9 cellular contexts compared by ENCODE assay signal in genomic region chr12:31524791-31525495, GRCh38.
A peak's percentile ranks its signal among the peaks of the same experiment; 100 is the strongest.
DNase-seq lines count a peak whose midpoint lies in the region; ATAC-seq and TF ChIP-seq lines count a peak whose summit lies in the region.
"Had no signal": no experiment of that assay in that cellular context is flagged by ENCODE, and none has a peak within 500 bp of the region (broad histone marks: within the 10 kb centered on the region; RNA-seq: fewer than 3 reads in every experiment).

No MANE protein-coding gene starts in this region.

- H3K27me3 ChIP-seq in OCI-LY1 (ENCODE audit: insufficient read depth, low read length) (no peaks in the 10 kb centered on the region), osteoblast (ENCODE audit: insufficient read depth, low read length) (no peaks in the 10 kb centered on the region), WERI-Rb-1 (ENCODE audit: insufficient read depth, low read depth, severe bottlenecking) (no peaks in the 10 kb centered on the region)

- peak overlapping the region in 1 of 7 donors; percentile 47 for H3K27ac Mint-ChIP-seq in CD14-positive monocyte

- H3K9me3 ChIP-seq in OCI-LY1 (ENCODE audit: low read length) (no peaks in the 10 kb centered on the region), osteoblast (ENCODE audit: low read depth, low read length) (no peaks in the 10 kb centered on the region), WERI-Rb-1 (ENCODE audit: severe bottlenecking) (no peaks in the 10 kb centered on the region)

- no peaks in the 10 kb centered on the region for H3K36me3 Mint-ChIP-seq in CD14-positive monocyte

- H3K36me3 ChIP-seq in OCI-LY1 (ENCODE audit: insufficient read depth, low read length) (no peaks in the 10 kb centered on the region), osteoblast (ENCODE audit: insufficient read depth, low read length) (no peaks in the 10 kb centered on the region), WERI-Rb-1 (no peaks in the 10 kb centered on the region)

- peaks cover 18% of the 10 kb centered on the region for H3K4me1 Mint-ChIP-seq in CD14-positive monocyte

- no peaks in the 10 kb centered on the region for H3K9me3 Mint-ChIP-seq in CD14-positive monocyte
- H3K9me3 Mint-ChIP-seq: neural crest cell had no signal

- H3K4me3 Mint-ChIP-seq in CD14-positive monocyte: peak overlapping the region in 1 of 2 donors; percentile 2
- H3K4me3 Mint-ChIP-seq: neural crest cell had no signal

- no peaks in the 10 kb centered on the region for H4K20me1 ChIP-seq in OCI-LY1 (ENCODE audit: insufficient read depth, low read length)
- no peaks in the 10 kb centered on the region for H4K20me1 ChIP-seq in osteoblast (ENCODE audit: insufficient read depth, low read length)

- H3K4me3 ChIP-seq in OCI-LY1 (ENCODE audit: low read depth, low read length, poor library complexity, severe bottlenecking) (no peak overlapping the region), osteoblast (ENCODE audit: insufficient read depth, low read length) (no peak overlapping the region), WERI-Rb-1 (ENCODE audit: low read depth, low read length) (no peak overlapping the region)

- H3K9ac ChIP-seq in OCI-LY1 (ENCODE audit: low read length): no peak overlapping the region

- intact Hi-C loops in CD14-positive monocyte (cut with micrococcal nuclease): no loop called here

- H3K27me3 Mint-ChIP-seq in CD14-positive monocyte (ENCODE audit: low read depth in 3 of 3): no peaks in the 10 kb centered on the region

- H2AFZ ChIP-seq in OCI-LY1 (ENCODE audit: low read length) (no peak overlapping the region), osteoblast (ENCODE audit: low read length) (no peak overlapping the region)

- H3K79me2 ChIP-seq in OCI-LY1 (ENCODE audit: insufficient read depth, low read length) (peaks cover 56% of the 10 kb centered on the region), osteoblast (ENCODE audit: insufficient read depth, low read length) (peaks cover 81% of the 10 kb centered on the region)

- TF ChIP-seq CTCF in OCI-LY1 (IDR thresholded peaks at IDR 0.05; ENCODE audit: low read length): no peak
- no peak for TF ChIP-seq CTCF in osteoblast (IDR thresholded peaks at IDR 0.05; ENCODE audit: extremely low read depth, low read depth, low read length)
- TF ChIP-seq CTCF in WERI-Rb-1 (IDR thresholded peaks at IDR 0.05; ENCODE audit: low read depth, low read length): no peak
- TF ChIP-seq CTCF in CD14-positive monocyte (IDR thresholded peaks at IDR 0.05): no peak

- ATAC-seq in GM19025 (IDR thresholded peaks at IDR 0.05; ENCODE audit: low read depth, unreplicated experiment) (peak; percentile 84), HG02852 (IDR thresholded peaks at IDR 0.05; ENCODE audit: unreplicated experiment) (peak; percentile 86)

- H3K27ac ChIP-seq in OCI-LY1 (ENCODE audit: low read depth, low read length, poor library complexity, severe bottlenecking) (peak overlapping the region; percentile 11), osteoblast (ENCODE audit: low read depth, low read length) (peak overlapping the region; percentile 55), WERI-Rb-1 (no peak overlapping the region)

- DNase-seq in osteoblast (ENCODE audit: insufficient read length, low spot score, missing footprints): no peak
- no peak for DNase-seq in WERI-Rb-1
- no peak for DNase-seq in CD14-positive monocyte (ENCODE audit: low spot score)
- DNase-seq in T1000 (lab: John Stamatoyannopoulos, UW): no peak
- no peak for DNase-seq in NCI-H748 treated with DMSO at 0.1 percent for 48 hours (lab: John Stamatoyannopoulos, UW)

- H3K4me1 ChIP-seq in OCI-LY1 (ENCODE audit: insufficient read depth, low read length, severe bottlenecking) (peaks cover 54% of the 10 kb centered on the region), osteoblast (ENCODE audit: insufficient read depth, low read length) (peaks cover 23% of the 10 kb centered on the region)

- H3F3A ChIP-seq in OCI-LY1 (ENCODE audit: insufficient read depth, low read length): no peaks in the 10 kb centered on the region

- H3K4me2 ChIP-seq in OCI-LY1 (ENCODE audit: low read length): peak overlapping the region; percentile 34; the same call in 1 of the 2 replicates
- peak overlapping the region; percentile 38 for H3K4me2 ChIP-seq in osteoblast (ENCODE audit: insufficient read depth, low read length)

- H3K9me2 ChIP-seq in OCI-LY1 (ENCODE audit: low read depth, low read length): no peaks in the 10 kb centered on the region
